Comparison of ENCODE assay signal across 17 cellular contexts in genomic region chr18:47799376-47799775, GRCh38.
"Had no signal": no experiment of that assay in that cellular context is flagged by ENCODE, and none has a peak within 500 bp of the region (broad histone marks: within the 10 kb centered on the region; RNA-seq: fewer than 3 reads in every experiment).

No MANE protein-coding gene starts in this region.

- H3K4me1 Mint-ChIP-seq: natural killer cell, neural crest cell had no signal

- H3K4me3 ChIP-seq: esophagus squamous epithelium, gastroesophageal sphincter, prostate gland, right lobe of liver, tibial nerve had no signal

- H3K4me1 ChIP-seq: parathyroid adenoma, prostate gland, right lobe of liver had no signal

- H3K9me3 Mint-ChIP-seq: natural killer cell; neural crest cell; stimulated activated memory B cell treated with anti-CD40 and anti-IgM and Interleukin-4, amounts not matched to agents 10 μg/mL and 1 μg/mL and 100 μg/mL, for 72 hours; stimulated activated naive CD8-positive, alpha-beta T cell treated with anti-CD3 and anti-CD28 coated beads, Interleukin-15, Interleukin-2, amounts not matched to agents 100 ng/mL and 50 ng/mL, for 24 hours had no signal

- DNase-seq: effector memory CD4-positive, alpha-beta T cell; esophagus squamous epithelium; foreskin fibroblast; left colon; natural killer cell; nucleus accumbens; right lobe of liver; stimulated activated CD4-positive, alpha-beta T cell treated with anti-CD3 and anti-CD28 coated beads, Interleukin-4, amount 100 ng/mL, for 1 hour; stimulated activated CD8-positive, alpha-beta memory T cell treated with anti-CD3 and anti-CD28 coated beads, Interleukin-4, amount 100 ng/mL, for 48 hours had no signal

- H3K36me3 ChIP-seq: esophagus squamous epithelium, gastroesophageal sphincter, prostate gland, right lobe of liver, tibial nerve had no signal

- H3K4me3 Mint-ChIP-seq: natural killer cell; neural crest cell; stimulated activated memory B cell treated with anti-CD40 and anti-IgM and Interleukin-4, amounts not matched to agents 10 μg/mL and 1 μg/mL and 100 μg/mL, for 72 hours; stimulated activated naive CD8-positive, alpha-beta T cell treated with anti-CD3 and anti-CD28 coated beads, Interleukin-15, Interleukin-2, amounts not matched to agents 100 ng/mL and 50 ng/mL, for 24 hours had no signal

- H3K36me3 Mint-ChIP-seq: natural killer cell; stimulated activated memory B cell treated with anti-CD40 and anti-IgM and Interleukin-4, amounts not matched to agents 10 μg/mL and 1 μg/mL and 100 μg/mL, for 72 hours had no signal

- ATAC-seq: gastroesophageal sphincter; left colon; natural killer cell; right lobe of liver; stimulated activated memory B cell treated with anti-CD40 and anti-IgM and Interleukin-4, amounts not matched to agents 10 μg/mL and 1 μg/mL and 100 μg/mL, for 72 hours had no signal

- H3K9me3 ChIP-seq: esophagus squamous epithelium, gastroesophageal sphincter, prostate gland, right lobe of liver, tibial nerve had no signal

- H3K27ac Mint-ChIP-seq: natural killer cell; stimulated activated memory B cell treated with anti-CD40 and anti-IgM and Interleukin-4, amounts not matched to agents 10 μg/mL and 1 μg/mL and 100 μg/mL, for 72 hours; stimulated activated naive CD8-positive, alpha-beta T cell treated with anti-CD3 and anti-CD28 coated beads, Interleukin-15, Interleukin-2, amounts not matched to agents 100 ng/mL and 50 ng/mL, for 24 hours had no signal

- H3K27ac ChIP-seq: epithelial cell of prostate, esophagus squamous epithelium, gastroesophageal sphincter, parathyroid adenoma, prostate gland, right lobe of liver, tibial nerve had no signal
